In genomic region chr2:64831977-64832328, GRCh38 we compare ENCODE assay signal across 10 cellular contexts.
DNase-seq lines count a peak whose midpoint lies in the region; ATAC-seq, FAIRE-seq and TF ChIP-seq lines count a peak whose summit lies in the region.
"Had no signal": no experiment of that assay in that cellular context is flagged by ENCODE, and none has a peak within 500 bp of the region (broad histone marks: within the 10 kb centered on the region; RNA-seq: fewer than 3 reads in every experiment).

No MANE protein-coding gene starts in this region.

- FAIRE-seq in H54 (lab: Jason Lieb, UNC) (no peak), D721Med (lab: Jason Lieb, UNC) (no peak)

- no peaks in the 10 kb centered on the region for H3K27me3 Mint-ChIP-seq in MCF 10A (ENCODE audit: insufficient read depth, unreplicated experiment)
- peaks cover 7% of the 10 kb centered on the region for H3K27me3 Mint-ChIP-seq in activated CD4-positive, alpha-beta memory T cell treated with anti-CD3 and anti-CD28 coated beads, Interleukin-2, amount 10 ng/mL, durations not matched to agents 7 days and 5 days

- TF ChIP-seq EP300 in tibial nerve (IDR thresholded peaks at IDR 0.05): no peak

- H3K36me3 ChIP-seq in breast epithelium (no peaks in the 10 kb centered on the region), lower lobe of right lung (no peaks in the 10 kb centered on the region), tibial nerve (no peaks in the 10 kb centered on the region)

- H3K36me3 Mint-ChIP-seq in MCF 10A (ENCODE audit: insufficient read depth, unreplicated experiment): no peaks in the 10 kb centered on the region
- no peaks in the 10 kb centered on the region for H3K36me3 Mint-ChIP-seq in activated CD4-positive, alpha-beta memory T cell treated with anti-CD3 and anti-CD28 coated beads, Interleukin-2, amount 10 ng/mL, durations not matched to agents 7 days and 5 days (ENCODE audit: low read depth)

- peak overlapping the region in 1 of 2 donors; percentile 53 for H3K27ac ChIP-seq in breast epithelium
- H3K27ac ChIP-seq in lower lobe of right lung: peak overlapping the region; percentile 57
- peak overlapping the region; percentile 57 to 92 (median 68) for H3K27ac ChIP-seq in tibial nerve

- H3K4me3 ChIP-seq in breast epithelium (no peak overlapping the region), lower lobe of right lung (no peak overlapping the region), tibial nerve (no peak overlapping the region)
- H3K4me3 ChIP-seq: body of pancreas had no signal

- DNase-seq in MCF 10A (ENCODE audit: unreplicated experiment) (no peak), breast epithelium (ENCODE audit: low spot score in 2 of 2) (no peak), lower lobe of right lung (no peak), tibial nerve (ENCODE audit: low spot score in 2 of 2) (no peak), H54 (ENCODE audit: insufficient read length, low spot score) (no peak), DMS 273 (lab: John Stamatoyannopoulos, UW; ENCODE audit: unreplicated experiment) (no peak), D721Med (ENCODE audit: insufficient read length, low spot score) (no peak)
- no peak for DNase-seq in activated CD4-positive, alpha-beta memory T cell treated with anti-CD3 and anti-CD28 coated beads, Interleukin-2, amount 10 ng/mL, durations not matched to agents 7 days and 5 days
- DNase-seq: NCI-H2081 had no signal

- H3K27me3 ChIP-seq in breast epithelium (no peaks in the 10 kb centered on the region), lower lobe of right lung (ENCODE audit: low read depth) (no peaks in the 10 kb centered on the region), tibial nerve (no peaks in the 10 kb centered on the region)
- H3K27me3 ChIP-seq: body of pancreas had no signal

- no peak for ATAC-seq in lower lobe of right lung

- H3K4me1 Mint-ChIP-seq in MCF 10A (ENCODE audit: insufficient read depth, unreplicated experiment): peaks cover 33% of the 10 kb centered on the region
- peaks cover 21% of the 10 kb centered on the region for H3K4me1 Mint-ChIP-seq in activated CD4-positive, alpha-beta memory T cell treated with anti-CD3 and anti-CD28 coated beads, Interleukin-2, amount 10 ng/mL, durations not matched to agents 7 days and 5 days

- no peak overlapping the region for H3K4me3 Mint-ChIP-seq in MCF 10A (ENCODE audit: unreplicated experiment)
- H3K4me3 Mint-ChIP-seq in activated CD4-positive, alpha-beta memory T cell treated with anti-CD3 and anti-CD28 coated beads, Interleukin-2, amount 10 ng/mL, durations not matched to agents 7 days and 5 days: no peak overlapping the region

- no peak for TF ChIP-seq POLR2A in breast epithelium (IDR thresholded peaks at IDR 0.05)
- no peak for TF ChIP-seq POLR2A in tibial nerve (IDR thresholded peaks at IDR 0.05)
- TF ChIP-seq POLR2A in H54 (IDR thresholded peaks at IDR 0.05; ENCODE audit: low read depth, low read length): no peak

- intact Hi-C loops in MCF 10A (cut with micrococcal nuclease) (loop anchor here (1.0 to 10.0 kb wide), 5 partner anchors 25 to 187 kb away; no protein-coding TSS in a partner anchor), breast epithelium (cut with DNase I; ENCODE audit: low total_unique reads) (no loop called here), lower lobe of right lung (cut with DNase I) (no loop called here)

- H3K9me3 Mint-ChIP-seq in MCF 10A (ENCODE audit: unreplicated experiment): no peaks in the 10 kb centered on the region
- H3K9me3 Mint-ChIP-seq in activated CD4-positive, alpha-beta memory T cell treated with anti-CD3 and anti-CD28 coated beads, Interleukin-2, amount 10 ng/mL, durations not matched to agents 7 days and 5 days: no peaks in the 10 kb centered on the region

- TF ChIP-seq CTCF in MCF 10A (IDR thresholded peaks at IDR 0.05; ENCODE audit: unreplicated experiment) (no peak), breast epithelium (IDR thresholded peaks at IDR 0.05) (peak in 1 of 3 donors; percentile 2), lower lobe of right lung (IDR thresholded peaks at IDR 0.05) (no peak), tibial nerve (IDR thresholded peaks at IDR 0.05) (no peak), D721Med (IDR thresholded peaks at IDR 0.05; ENCODE audit: insufficient read depth, missing control alignments) (no peak)

- H3K9me3 ChIP-seq in breast epithelium: no peaks in the 10 kb centered on the region
- H3K9me3 ChIP-seq in lower lobe of right lung: no peaks in the 10 kb centered on the region
- no peaks in the 10 kb centered on the region for H3K9me3 ChIP-seq in tibial nerve
- H3K9me3 ChIP-seq: body of pancreas had no signal

- peak overlapping the region; percentile 91 for H3K27ac Mint-ChIP-seq in MCF 10A (ENCODE audit: low read depth, unreplicated experiment)
- H3K27ac Mint-ChIP-seq in activated CD4-positive, alpha-beta memory T cell treated with anti-CD3 and anti-CD28 coated beads, Interleukin-2, amount 10 ng/mL, durations not matched to agents 7 days and 5 days: peak overlapping the region; percentile 59

- POLR2A ChIA-PET in MCF 10A (lab: Yijun Ruan, JAX): interaction anchor here (0.7 to 4.4 kb wide), 7 partner anchors 24 to 178 kb away, joined by 3 to 35 read pairs (median 4); partner anchors contain the start of gene SERTAD2
- POLR2A ChIA-PET in activated CD4-positive, alpha-beta memory T cell treated with anti-CD3 and anti-CD28 coated beads, Interleukin-2, amount 10 ng/mL, durations not matched to agents 7 days and 5 days (lab: Charles Lee): interaction anchor here (1.2 to 4.1 kb wide), 6 partner anchors 12 to 245 kb away, joined by 3 to 19 read pairs (median 8); partner anchors contain the start of gene SERTAD2

- TSS peak; percentile 82 for BruUV-seq in MCF 10A (replicated peaks; lab: Mats Ljungman, UMichigan)

- CTCF ChIA-PET in MCF 10A (lab: Yijun Ruan, JAX): interaction anchor here (0.6 to 1.9 kb wide), 4 partner anchors 9 to 80 kb away, joined by 3 to 8 read pairs (median 4); no protein-coding TSS in a partner anchor
- CTCF ChIA-PET in activated CD4-positive, alpha-beta memory T cell treated with anti-CD3 and anti-CD28 coated beads, Interleukin-2, amount 10 ng/mL, durations not matched to agents 7 days and 5 days (lab: Charles Lee): interaction anchor here (0.6 to 6.8 kb wide), 33 partner anchors 8 to 501 kb away, joined by 3 to 53 read pairs (median 5); partner anchors contain the start of gene SERTAD2

- WGBS in tibial nerve, 2 donors: 73 to 76% methylated on average over 6 of the region's 6 CpGs

- no peaks in the 10 kb centered on the region for H3K4me1 ChIP-seq in breast epithelium
- H3K4me1 ChIP-seq in lower lobe of right lung: peaks cover 12% of the 10 kb centered on the region
- H3K4me1 ChIP-seq in tibial nerve: peaks cover 0 to 15% (median 9%) of the 10 kb centered on the region in 4 donors
